ENCODE assay signal across 21 cellular contexts in genomic region chr15:96766387-96766786, GRCh38.
"Had no signal": no experiment of that assay in that cellular context is flagged by ENCODE, and none has a peak within 500 bp of the region (broad histone marks: within the 10 kb centered on the region; RNA-seq: fewer than 3 reads in every experiment).

No MANE protein-coding gene starts in this region.

- ATAC-seq: activated CD8-positive, alpha-beta T cell treated with anti-CD3 and anti-CD28 coated beads for 36 hours; activated T-cell treated with anti-CD3 and anti-CD28 coated beads, Interleukin-2, amount 50 U/mL, for 72 hours; Panc1 had no signal

- DNase-seq: activated CD4-positive, alpha-beta T cell treated with anti-CD3 and anti-CD28 coated beads for 4 hours; activated CD8-positive, alpha-beta memory T cell treated with anti-CD3 and anti-CD28 coated beads, Interleukin-2, amount 50 U/mL, for 4 hours; activated CD8-positive, alpha-beta T cell treated with anti-CD3 and anti-CD28 coated beads for 36 hours; activated gamma-delta T cell treated with Interleukin-2 at 50 U/mL for 16 hours; activated naive CD4-positive, alpha-beta T cell treated with anti-CD3 and anti-CD28 coated beads, Interleukin-2, amount 10 ng/mL, durations not matched to agents 7 days and 5 days; activated naive CD8-positive, alpha-beta T cell treated with anti-CD3 and anti-CD28 coated beads for 36 hours; activated T-cell treated with anti-CD3 and anti-CD28 coated beads, Interleukin-2, amount 50 U/mL, for 72 hours; NCI-H1048; NCI-H1930; NCI-H2171 treated with DMSO at 0.1 percent for 48 hours; NCI-H226; NCI-H510A; NCI-H69; NK-92 treated with Interleukin-12 subunit alpha and Interleukin-12 subunit beta, amount 100 ng/mL, for 24 hours; OCI-M1; Right ventricle myocardium superior; SJCRH30; SK-N-SH; T-helper 1 cell; WERI-Rb-1 had no signal
